12 cellular contexts compared by ENCODE assay signal in the genomic region with DNA sequence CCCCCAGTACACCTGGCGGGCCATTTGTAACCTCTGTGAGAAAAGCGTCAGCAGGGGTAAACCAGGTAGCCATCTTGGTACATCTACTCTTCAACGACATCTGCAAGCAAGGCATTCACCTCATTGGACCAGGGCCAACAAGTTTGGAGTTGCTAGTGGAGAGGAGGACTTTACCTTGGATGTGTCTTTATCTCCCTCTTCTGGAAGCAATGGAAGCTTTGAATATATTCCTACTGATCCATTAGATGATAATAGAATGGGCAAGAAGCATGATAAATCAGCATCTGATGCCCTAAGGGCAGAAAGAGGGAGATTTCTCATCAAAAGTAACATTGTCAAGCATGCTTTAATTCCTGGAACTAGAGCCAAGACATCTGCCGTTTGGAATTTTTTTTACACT. TPM values are rescaled to one million over a fixed set of nuclear protein-coding genes. Genes with fewer than 3 reads are reported as not detected.
A peak's percentile ranks its signal among the peaks of the same experiment; 100 is the strongest.
DNase-seq lines count a peak whose midpoint lies in the region; ATAC-seq and TF ChIP-seq lines count a peak whose summit lies in the region.
"Had no signal": no experiment of that assay in that cellular context is flagged by ENCODE, and none has a peak within 500 bp of the region (broad histone marks: within the 10 kb centered on the region; RNA-seq: fewer than 3 reads in every experiment).

No MANE protein-coding gene starts in this region.

- no peak overlapping the region for H2BK5ac ChIP-seq in H9 (ENCODE audit: insufficient read length, low read length)

- H3K36me3 ChIP-seq in BLaER1 treated with 17β-estradiol and CSF1 and Interleukin-3, amounts not matched to agents 10 nM and 100 nM, result peaks cover 39 to 64% (median 56%) of the 10 kb centered on the region in 11 experiments
- peaks cover 13% of the 10 kb centered on the region for H3K36me3 ChIP-seq in adipocyte (ENCODE audit: control insufficient read depth, insufficient read depth, low read length, severe bottlenecking)
- H3K36me3 ChIP-seq: right atrium auricular region had no signal

- peaks cover 37% of the 10 kb centered on the region for H3K79me2 ChIP-seq in H9 (ENCODE audit: insufficient read depth, low read length)

- peaks cover 19 to 59% (median 29%) of the 10 kb centered on the region in 10 experiments for H3K4me1 ChIP-seq in BLaER1 treated with 17β-estradiol and CSF1 and Interleukin-3, amounts not matched to agents 10 nM and 100 nM
- H3K4me1 ChIP-seq in H9 (ENCODE audit: insufficient read depth, low read length), result no peaks in the 10 kb centered on the region
- H3K4me1 ChIP-seq in adipocyte (ENCODE audit: control insufficient read depth, insufficient read depth, low read length), result peaks cover 57% of the 10 kb centered on the region

- ATAC-seq in natural killer cell, result no peak
- ATAC-seq in GM18907 (IDR thresholded peaks at IDR 0.05; ENCODE audit: unreplicated experiment), result no peak
- ATAC-seq in Right ventricle myocardium superior (ENCODE audit: poor library complexity), result no peak
- ATAC-seq: effector memory CD8-positive, alpha-beta T cell; stimulated activated memory B cell treated with anti-CD40 and anti-IgM and Interleukin-4, amounts not matched to agents 10 μg/mL and 1 μg/mL and 100 μg/mL, for 72 hours had no signal

- H3K79me1 ChIP-seq in H9 (ENCODE audit: insufficient read depth, low read depth, low read length, poor library complexity, severe bottlenecking), result no peaks in the 10 kb centered on the region

- WGBS in H9 (ENCODE audit: extremely low coverage, insufficient read length, low lambda C conversion rate), result no CpG with 5 or more reads among the region's 4 CpGs

- H3K23me2 ChIP-seq in H9 (ENCODE audit: insufficient read length, low read depth, low read length, poor library complexity, severe bottlenecking), result no peaks in the 10 kb centered on the region

- no peaks in the 10 kb centered on the region for H3K27me3 ChIP-seq in BLaER1 treated with 17β-estradiol and CSF1 and Interleukin-3, amounts not matched to agents 10 nM and 100 nM
- H3K27me3 ChIP-seq in H9 (ENCODE audit: insufficient read depth, low read length) (no peaks in the 10 kb centered on the region), adipocyte (replicated peaks; ENCODE audit: control insufficient read depth, insufficient read depth, low read length) (no peaks in the 10 kb centered on the region)
- H3K27me3 ChIP-seq: right atrium auricular region, SJCRH30 had no signal

- peak overlapping the region; percentile 64 to 98 (median 88); a peak in 21 of 22 replicates for H3K4me2 ChIP-seq in BLaER1 treated with 17β-estradiol and CSF1 and Interleukin-3, amounts not matched to agents 10 nM and 100 nM
- H3K4me2 ChIP-seq in H9 (ENCODE audit: insufficient read depth, insufficient read length, low read length), result no peak overlapping the region

- H2AFZ ChIP-seq in H9 (ENCODE audit: low read length), result no peak overlapping the region

- no peak overlapping the region for H3K18ac ChIP-seq in H9 (ENCODE audit: insufficient read length, low read depth, low read length)

- no peak overlapping the region for H2BK120ac ChIP-seq in H9 (ENCODE audit: low read depth, low read length, poor library complexity, severe bottlenecking)

- TF ChIP-seq CTCF in H9 (conservative IDR thresholded peaks at IDR 0.05) (no peak), natural killer cell (IDR thresholded peaks at IDR 0.05) (no peak)

- H2BK20ac ChIP-seq in H9 (ENCODE audit: low read depth, low read length, poor library complexity, severe bottlenecking), result no peak overlapping the region

- H4K5ac ChIP-seq in H9 (ENCODE audit: insufficient read length, low read depth, low read length), result no peak overlapping the region

- H3K9ac ChIP-seq in BLaER1 treated with 17β-estradiol and CSF1 and Interleukin-3, amounts not matched to agents 10 nM and 100 nM, result no peak overlapping the region
- H3K9ac ChIP-seq in H9 (ENCODE audit: extremely low read depth, insufficient read length, low read length) (no peak overlapping the region), adipocyte (ENCODE audit: low read length) (no peak overlapping the region)

- no peak overlapping the region for H3K27ac ChIP-seq in BLaER1 treated with 17β-estradiol and CSF1 and Interleukin-3, amounts not matched to agents 10 nM and 100 nM
- H3K27ac ChIP-seq in H9 (ENCODE audit: insufficient read length, low read depth, low read length), result no peak overlapping the region
- H3K27ac ChIP-seq: right atrium auricular region, SJCRH30 had no signal

- no peak overlapping the region for H4K8ac ChIP-seq in H9 (replicated peaks; ENCODE audit: insufficient read length, low read depth, low read length)

- H3K9me3 Mint-ChIP-seq in H9, result peaks cover 13 to 27% of the 10 kb centered on the region in 2 experiments; a peak in 4 of 5 replicates
- no peaks in the 10 kb centered on the region for H3K9me3 Mint-ChIP-seq in natural killer cell
- H3K9me3 Mint-ChIP-seq: effector memory CD8-positive, alpha-beta T cell; stimulated activated memory B cell treated with anti-CD40 and anti-IgM and Interleukin-4, amounts not matched to agents 10 μg/mL and 1 μg/mL and 100 μg/mL, for 72 hours had no signal

- peaks cover 30 to 42% of the 10 kb centered on the region in 2 experiments for H3K4me1 Mint-ChIP-seq in H9
- H3K4me1 Mint-ChIP-seq in natural killer cell, result peaks cover 52 to 53% of the 10 kb centered on the region in 2 donors

- H3T11ph ChIP-seq in H9 (ENCODE audit: low read length), result no peak overlapping the region

- H2BK12ac ChIP-seq in H9 (ENCODE audit: insufficient read length, low read depth, low read length), result no peak overlapping the region

- H3K4ac ChIP-seq in H9 (ENCODE audit: low read depth, low read length), result no peak overlapping the region

- no peak overlapping the region for H2AK5ac ChIP-seq in H9 (ENCODE audit: insufficient read length, low read length)

- H2BK15ac ChIP-seq in H9 (ENCODE audit: low read depth, low read length), result no peak overlapping the region

- H3K9me3 ChIP-seq in BLaER1 treated with 17β-estradiol and CSF1 and Interleukin-3, amounts not matched to agents 10 nM and 100 nM (replicated peaks in 1 of 11), result peaks cover 0 to 45% (median 34%) of the 10 kb centered on the region in 11 experiments; a peak in 18 of 22 replicates
- H3K9me3 ChIP-seq in H9 (ENCODE audit: control insufficient read depth, low read depth, low read length) (no peaks in the 10 kb centered on the region), adipocyte (ENCODE audit: control insufficient read depth, low read length) (no peaks in the 10 kb centered on the region)
- H3K9me3 ChIP-seq: right atrium auricular region, SJCRH30 had no signal

- H3K27me3 Mint-ChIP-seq in H9 (ENCODE audit: low read depth), result no peaks in the 10 kb centered on the region
- no peaks in the 10 kb centered on the region for H3K27me3 Mint-ChIP-seq in natural killer cell (ENCODE audit: low read depth in 2 of 2)
- H3K27me3 Mint-ChIP-seq: effector memory CD8-positive, alpha-beta T cell; stimulated activated memory B cell treated with anti-CD40 and anti-IgM and Interleukin-4, amounts not matched to agents 10 μg/mL and 1 μg/mL and 100 μg/mL, for 72 hours had no signal

- no peak overlapping the region for H3K56ac ChIP-seq in H9 (ENCODE audit: insufficient read length, low read depth, low read length)

- DNase-seq in H9 (no peak), adipocyte (ENCODE audit: low read depth) (no peak), natural killer cell (no peak), NCI-H82 (lab: John Stamatoyannopoulos, UW) (no peak), Right ventricle myocardium superior (no peak), NCI-H2227 treated with DMSO at 0.1 percent for 48 hours (lab: John Stamatoyannopoulos, UW) (no peak)
- DNase-seq: effector memory CD8-positive, alpha-beta T cell had no signal

- H3K4me3 Mint-ChIP-seq in H9 (peak overlapping the region; percentile 86 to 95; a peak in 4 of 5 replicates), natural killer cell (no peak overlapping the region)

- H3K23ac ChIP-seq in H9 (ENCODE audit: insufficient read length, low read depth, low read length), result no peak overlapping the region

- H3K14ac ChIP-seq in H9 (ENCODE audit: insufficient read depth, low read length), result no peak overlapping the region

- intact Hi-C loops in natural killer cell (cut with micrococcal nuclease), result loop anchor here (5.0 kb wide), 1 partner anchor 36 kb away; no protein-coding TSS in a partner anchor
- intact Hi-C loops in Right ventricle myocardium superior (cut with DNase I), result no loop called here

- H4K91ac ChIP-seq in H9 (ENCODE audit: insufficient read length, low read depth, low read length), result no peak overlapping the region

- peaks cover 43 to 48% (median 43%) of the 10 kb centered on the region in 3 experiments for H3K36me3 Mint-ChIP-seq in H9 (ENCODE audit: insufficient read depth in 1 of 3, low read depth in 3 of 3)
- H3K36me3 Mint-ChIP-seq in natural killer cell, result peaks cover 7% of the 10 kb centered on the region

- H3K4me3 ChIP-seq in BLaER1 treated with 17β-estradiol and CSF1 and Interleukin-3, amounts not matched to agents 10 nM and 100 nM, result peak overlapping the region; percentile 74 to 89 (median 84); a peak in 8 of 20 replicates
- peak overlapping the region; percentile 85 for H3K4me3 ChIP-seq in adipocyte (ENCODE audit: low read length)
- H3K4me3 ChIP-seq: right atrium auricular region had no signal

- H3K27ac Mint-ChIP-seq in H9 (no peak overlapping the region), natural killer cell (peak overlapping the region; percentile 97 to 98)
- H3K27ac Mint-ChIP-seq: stimulated activated memory B cell treated with anti-CD40 and anti-IgM and Interleukin-4, amounts not matched to agents 10 μg/mL and 1 μg/mL and 100 μg/mL, for 72 hours had no signal

- peaks cover 32 to 67% (median 61%) of the 10 kb centered on the region in 11 experiments for H4K20me1 ChIP-seq in BLaER1 treated with 17β-estradiol and CSF1 and Interleukin-3, amounts not matched to agents 10 nM and 100 nM
- H4K20me1 ChIP-seq in H9 (ENCODE audit: control insufficient read depth, insufficient read depth, insufficient read length), result no peaks in the 10 kb centered on the region

RNA-seq across cellular contexts. Expression of a gene that starts 2.5 kb away (rescaled TPM):
- total RNA-seq in H9 (2021) (12.2 and 13.1 TPM in 2 replicates), natural killer cell (10 to 100 TPM; 36.4 to 41.3 (median 39.8) TPM), Right ventricle myocardium superior (12.3 TPM)

RNA-seq across cellular contexts. Expression of a gene that starts 2.5 kb away (rescaled TPM):
- 89.7 and 95.9 TPM in 2 replicates for total RNA-seq in H9 (2021)
- total RNA-seq in natural killer cell, result 10 to 100 TPM; 71.1 to 79.9 (median 78.2) TPM
- 49.2 TPM for total RNA-seq in Right ventricle myocardium superior

RNA-seq across cellular contexts. Expression of a gene that starts 33.0 kb away (rescaled TPM):
- not detected in 2 replicates for total RNA-seq in H9 (2021)
- total RNA-seq in natural killer cell, result 10 to 100 TPM; 33.8 to 48.2 (median 41.2) TPM
- 0.24 TPM for total RNA-seq in Right ventricle myocardium superior
- total RNA-seq: right atrium auricular region, SJCRH30 had no signal

Comparison
In these comparisons a context has a peak if more than half of its experiments do, and no peak if none do; other contexts are left out.
1. H3K27ac Mint-ChIP-seq: peak in natural killer cell (2 of 2); none in H9 (0 of 3).
2. RNA of a gene that starts 33.0 kb away (total RNA-seq): 33.8 to 48.2 TPM in natural killer cell; 0.24 TPM in Right ventricle myocardium superior (single experiment) and not detected in H9; every median in the first group is over 10 times any median in the second.